ENCODE assay signal across 22 cellular contexts in genomic region chr7:106305732-106306131, GRCh38. TPM values are rescaled to one million over a fixed set of nuclear protein-coding genes. Genes with fewer than 3 reads are reported as not detected.
DNase-seq lines count a peak whose midpoint lies in the region; FAIRE-seq and TF ChIP-seq lines count a peak whose summit lies in the region.
"Had no signal": no experiment of that assay in that cellular context is flagged by ENCODE, and none has a peak within 500 bp of the region (broad histone marks: within the 10 kb centered on the region; RNA-seq: fewer than 3 reads in every experiment).

No MANE protein-coding gene starts in this region.

- H3K14ac ChIP-seq in H9 (ENCODE audit: insufficient read depth, low read length) (no peak overlapping the region), H1 (ENCODE audit: insufficient read length) (no peak overlapping the region), neuronal stem cell (ENCODE audit: low read length) (no peak overlapping the region)

- H3K23ac ChIP-seq in H9 (ENCODE audit: insufficient read length, low read depth, low read length) (no peak overlapping the region), H1 (ENCODE audit: insufficient read length) (no peak overlapping the region), neuronal stem cell (ENCODE audit: low read depth, low read length, poor library complexity) (no peak overlapping the region)

- peaks cover 6% of the 10 kb centered on the region for H3K27me3 Mint-ChIP-seq in H9 (ENCODE audit: low read depth)

- H3K4me1 ChIP-seq in H9 (ENCODE audit: insufficient read depth, low read length) (peaks cover 8% of the 10 kb centered on the region; the same call in 1 of the 2 replicates), H1 (replicated peaks in 1 of 4; ENCODE audit: control insufficient read depth in 3 of 4, insufficient read depth in 4 of 4, low read length in 3 of 4) (0 out of 7 replicates have a peak, but pooled peaks cover 0 to 4% (median 0%) of the 10 kb centered on the region in 4 experiments), keratinocyte (ENCODE audit: control insufficient read depth, extremely low read depth, insufficient read depth, low read length) (peaks cover 7% of the 10 kb centered on the region), neuronal stem cell (ENCODE audit: control insufficient read depth in 2 of 2, insufficient read depth in 1 of 2, low read depth in 1 of 2, low read length in 2 of 2) (peaks cover 0 to 2% of the 10 kb centered on the region in 2 donors)
- H3K4me1 ChIP-seq: BE2C, HAP-1 had no signal

- H2BK120ac ChIP-seq in H9 (ENCODE audit: low read depth, low read length, poor library complexity, severe bottlenecking) (no peak overlapping the region), H1 (replicated peaks; ENCODE audit: low read depth, low read length) (no peak overlapping the region), neuronal stem cell (ENCODE audit: low read depth, low read length) (no peak overlapping the region)

- no peak overlapping the region for H2BK5ac ChIP-seq in H9 (ENCODE audit: insufficient read length, low read length)
- H2BK5ac ChIP-seq in H1 (ENCODE audit: low read depth, low read length): peak overlapping the region; percentile 55; the same call in 1 of the 2 replicates
- H2BK5ac ChIP-seq in neuronal stem cell (ENCODE audit: low read length): no peak overlapping the region

- H4K91ac ChIP-seq in H9 (ENCODE audit: insufficient read length, low read depth, low read length): no peak overlapping the region
- no peak overlapping the region for H4K91ac ChIP-seq in H1 (replicated peaks; ENCODE audit: insufficient read length, low read length)
- H4K91ac ChIP-seq in neuronal stem cell (ENCODE audit: low read depth, low read length, poor library complexity): no peak overlapping the region

- no peak overlapping the region for H2BK15ac ChIP-seq in H9 (ENCODE audit: low read depth, low read length)
- H2BK15ac ChIP-seq in H1 (ENCODE audit: low read length): no peak overlapping the region; the same call in 1 of the 2 replicates
- H2BK15ac ChIP-seq in neuronal stem cell (ENCODE audit: low read length): no peak overlapping the region

- FAIRE-seq in H1 (lab: Jason Lieb, UNC) (no peak), keratinocyte (lab: Jason Lieb, UNC) (no peak)
- FAIRE-seq: A204.1, GM12878, GM19239 had no signal

- no peak overlapping the region for H3T11ph ChIP-seq in H9 (ENCODE audit: low read length)

- H3K79me1 ChIP-seq in H9 (ENCODE audit: insufficient read depth, low read depth, low read length, poor library complexity, severe bottlenecking) (no peaks in the 10 kb centered on the region), H1 (ENCODE audit: low read depth, low read length) (no peaks in the 10 kb centered on the region), neuronal stem cell (ENCODE audit: low read depth, low read length) (no peaks in the 10 kb centered on the region)

- no peak overlapping the region for H3K4me3 ChIP-seq in H1 (ENCODE audit: extremely low read depth in 1 of 4, insufficient read depth in 2 of 4, low read depth in 3 of 4, low read length in 4 of 4)
- H3K4me3 ChIP-seq in keratinocyte (ENCODE audit: control insufficient read depth in 2 of 3, extremely low read depth in 1 of 3, insufficient read depth in 2 of 3, low read depth in 1 of 3, low read length in 3 of 3): no peak overlapping the region
- no peak overlapping the region for H3K4me3 ChIP-seq in neuronal stem cell (ENCODE audit: low read length in 2 of 2)
- H3K4me3 ChIP-seq: GM12878, HAP-1 had no signal

- DNase-seq in H9 (no peak), H1 (ENCODE audit: low read depth in 1 of 2, low spot score in 2 of 2) (no peak), keratinocyte (ENCODE audit: low read depth, low spot score) (no peak), neuronal stem cell (ENCODE audit: low spot score) (no peak), NCI-H2227 treated with DMSO at 0.1 percent for 48 hours (lab: John Stamatoyannopoulos, UW) (no peak), SIG-M5 (lab: John Stamatoyannopoulos, UW) (no peak)
- DNase-seq in activated CD8-positive, alpha-beta memory T cell treated with anti-CD3 and anti-CD28 coated beads, Interleukin-2, amount 50 U/mL, for 48 hours: no peak
- DNase-seq: ACHN; BE2C; C1 segment of cervical spinal cord; CD4-positive, CD25-positive, alpha-beta regulatory T cell; CD8-positive, alpha-beta memory T cell; COR-L47; DMS 273 treated with DMSO at 0.1 percent for 48 hours; DMS53; DND-41; EL; GOT3 had no signal

- H3K4me2 ChIP-seq in H9 (ENCODE audit: insufficient read depth, insufficient read length, low read length) (no peak overlapping the region), H1 (ENCODE audit: insufficient read depth in 1 of 2, low read depth in 2 of 2, low read length in 2 of 2) (no peak overlapping the region), keratinocyte (ENCODE audit: control insufficient read depth, extremely low read depth, insufficient read depth, low read depth, low read length) (peak overlapping the region; percentile 24), neuronal stem cell (ENCODE audit: insufficient read depth, low read length, poor library complexity, severe bottlenecking) (no peak overlapping the region)

- H3K9me1 ChIP-seq in keratinocyte (ENCODE audit: control insufficient read depth, extremely low read depth, insufficient read depth, low read length): no peaks in the 10 kb centered on the region

- no peak overlapping the region for H3K9ac ChIP-seq in H9 (ENCODE audit: extremely low read depth, insufficient read length, low read length)
- H3K9ac ChIP-seq in H1 (replicated peaks in 1 of 4; ENCODE audit: extremely low read depth in 1 of 4, low read depth in 3 of 4, low read length in 3 of 4): no peak overlapping the region
- H3K9ac ChIP-seq in keratinocyte (ENCODE audit: control insufficient read depth, extremely low read depth, insufficient read depth, low read length): no peak overlapping the region
- H3K9ac ChIP-seq in neuronal stem cell (ENCODE audit: low read depth, low read length, poor library complexity): no peak overlapping the region

- peaks cover 0 to 1% (median 0%) of the 10 kb centered on the region in 3 experiments; a peak in 1 of 7 replicates for H3K36me3 Mint-ChIP-seq in H9 (ENCODE audit: insufficient read depth in 1 of 3, low read depth in 3 of 3)
- H3K36me3 Mint-ChIP-seq: CD4-positive, CD25-positive, alpha-beta regulatory T cell had no signal

- H3K4me3 Mint-ChIP-seq in H9: no peak overlapping the region
- H3K4me3 Mint-ChIP-seq: CD4-positive, CD25-positive, alpha-beta regulatory T cell; CD8-positive, alpha-beta memory T cell had no signal

- H3K4me1 Mint-ChIP-seq in H9: peaks cover 5 to 9% of the 10 kb centered on the region in 2 experiments
- H3K4me1 Mint-ChIP-seq: CD4-positive, CD25-positive, alpha-beta regulatory T cell; CD8-positive, alpha-beta memory T cell had no signal

- H2BK20ac ChIP-seq in H9 (ENCODE audit: low read depth, low read length, poor library complexity, severe bottlenecking) (no peak overlapping the region), H1 (ENCODE audit: low read length) (0 out of 2 replicates have a peak overlapping the region, but pooled peaks have one; percentile 72)

- peak overlapping the region; percentile 15 for H2AFZ ChIP-seq in H9 (ENCODE audit: low read length)
- H2AFZ ChIP-seq in H1 (ENCODE audit: low read length): peak overlapping the region; percentile 60
- peak overlapping the region; percentile 62 for H2AFZ ChIP-seq in keratinocyte (ENCODE audit: control insufficient read depth, low read length)
- H2AFZ ChIP-seq in neuronal stem cell (ENCODE audit: low read length): peak overlapping the region; percentile 39

- H4K5ac ChIP-seq in H9 (ENCODE audit: insufficient read length, low read depth, low read length): no peak overlapping the region
- no peak overlapping the region for H4K5ac ChIP-seq in H1 (ENCODE audit: insufficient read length, low read depth, low read length)

- no peak for TF ChIP-seq RAD21 in H1 (IDR thresholded peaks at IDR 0.05 in 1 of 2, conservative IDR thresholded peaks at IDR 0.05 in 1 of 2; ENCODE audit: low read depth in 2 of 2, low read length in 2 of 2)

- TF ChIP-seq POLR2A in H1 (IDR thresholded peaks at IDR 0.05; ENCODE audit: control extremely low read depth in 1 of 2, low read depth in 2 of 2, low read length in 2 of 2): no peak

- H3K9me3 ChIP-seq in H9 (ENCODE audit: control insufficient read depth, low read depth, low read length): no peaks in the 10 kb centered on the region
- no peaks in the 10 kb centered on the region for H3K9me3 ChIP-seq in H1 (ENCODE audit: insufficient read depth in 2 of 2, low read depth in 1 of 2, low read length in 1 of 2)
- no peaks in the 10 kb centered on the region for H3K9me3 ChIP-seq in keratinocyte (ENCODE audit: control insufficient read depth, low read depth, low read length)
- no peaks in the 10 kb centered on the region for H3K9me3 ChIP-seq in neuronal stem cell (replicated peaks in 1 of 2; ENCODE audit: control insufficient read depth in 2 of 2, insufficient read depth in 1 of 2, low read depth in 1 of 2, low read length in 2 of 2)
- H3K9me3 ChIP-seq: BE2C, HAP-1 had no signal

- peak overlapping the region in 1 of 3 experiments; percentile 34; a peak in 2 of 7 replicates for H3K27ac Mint-ChIP-seq in H9
- H3K27ac Mint-ChIP-seq: CD4-positive, CD25-positive, alpha-beta regulatory T cell; CD8-positive, alpha-beta memory T cell had no signal

- TF ChIP-seq CTCF in H9 (conservative IDR thresholded peaks at IDR 0.05) (no peak), H1 (IDR thresholded peaks at IDR 0.05; ENCODE audit: control extremely low read depth in 1 of 3, insufficient read depth in 1 of 3, low read depth in 1 of 3, low read length in 3 of 3) (no peak), keratinocyte (optimal IDR thresholded peaks at IDR 0.05 in 1 of 3, IDR thresholded peaks at IDR 0.05 in 1 of 3, conservative IDR thresholded peaks at IDR 0.05 in 1 of 3; ENCODE audit: extremely low read depth in 1 of 3, insufficient read depth in 2 of 3, low read length in 3 of 3) (no peak)

- H4K20me1 ChIP-seq in H9 (ENCODE audit: control insufficient read depth, insufficient read depth, insufficient read length) (no peaks in the 10 kb centered on the region), H1 (replicated peaks in 1 of 2; ENCODE audit: control insufficient read depth in 1 of 2, insufficient read depth in 2 of 2, low read length in 2 of 2) (no peaks in the 10 kb centered on the region), keratinocyte (ENCODE audit: control insufficient read depth, extremely low read depth, insufficient read depth, low read length) (no peaks in the 10 kb centered on the region)

- H2BK12ac ChIP-seq in H9 (ENCODE audit: insufficient read length, low read depth, low read length) (no peak overlapping the region), H1 (ENCODE audit: low read depth, low read length) (0 out of 2 replicates have a peak overlapping the region, but pooled peaks have one; percentile 46), neuronal stem cell (ENCODE audit: low read length) (no peak overlapping the region)

- H2AK5ac ChIP-seq in H9 (ENCODE audit: insufficient read length, low read length) (no peak overlapping the region), H1 (ENCODE audit: low read depth, low read length) (no peak overlapping the region), neuronal stem cell (ENCODE audit: low read depth, low read length) (no peak overlapping the region)

- CTCF ChIA-PET in H1 (lab: Charles Lee; ENCODE audit: partially characterized antibody): no interaction called here

- H3K36me3 ChIP-seq in H1 (ENCODE audit: control insufficient read depth in 2 of 4, insufficient read depth in 4 of 4, low read length in 3 of 4) (no peaks in the 10 kb centered on the region), keratinocyte (ENCODE audit: control insufficient read depth in 2 of 2, extremely low read depth in 1 of 2, insufficient read depth in 2 of 2, low read length in 2 of 2) (no peaks in the 10 kb centered on the region), neuronal stem cell (replicated peaks in 1 of 2; ENCODE audit: control insufficient read depth in 2 of 2, insufficient read depth in 2 of 2, low read length in 2 of 2) (no peaks in the 10 kb centered on the region)
- H3K36me3 ChIP-seq: BE2C, HAP-1 had no signal

- peaks cover 14 to 24% of the 10 kb centered on the region in 2 experiments for H3K9me3 Mint-ChIP-seq in H9

- H3K79me2 ChIP-seq in H9 (ENCODE audit: insufficient read depth, low read length) (no peaks in the 10 kb centered on the region), H1 (ENCODE audit: control insufficient read depth in 1 of 2, insufficient read depth in 2 of 2, low read length in 2 of 2) (no peaks in the 10 kb centered on the region), keratinocyte (ENCODE audit: control insufficient read depth, insufficient read depth, low read length) (no peaks in the 10 kb centered on the region)

- POLR2A ChIA-PET in H1 (lab: Charles Lee; ENCODE audit: partially characterized antibody): no interaction called here

- H3K27ac ChIP-seq in H9 (ENCODE audit: insufficient read length, low read depth, low read length) (no peak overlapping the region), H1 (ENCODE audit: low read depth, low read length) (no peak overlapping the region), keratinocyte (ENCODE audit: control insufficient read depth, insufficient read depth, low read length) (no peak overlapping the region), neuronal stem cell (replicated peaks; ENCODE audit: low read length) (no peak overlapping the region)

- H3K56ac ChIP-seq in H9 (ENCODE audit: insufficient read length, low read depth, low read length) (no peak overlapping the region), H1 (replicated peaks; ENCODE audit: insufficient read length, low read depth, low read length) (no peak overlapping the region)

- H3K27me3 ChIP-seq in H9 (ENCODE audit: insufficient read depth, low read length) (no peaks in the 10 kb centered on the region), H1 (replicated peaks in 1 of 4; ENCODE audit: control insufficient read depth in 3 of 4, extremely low read depth in 1 of 4, insufficient read depth in 3 of 4, low read length in 3 of 4) (no peaks in the 10 kb centered on the region), keratinocyte (ENCODE audit: control insufficient read depth, extremely low read depth, insufficient read depth, low read length) (no peaks in the 10 kb centered on the region), neuronal stem cell (ENCODE audit: control insufficient read depth in 3 of 3, insufficient read depth in 3 of 3, low read depth in 1 of 3, low read length in 3 of 3) (peaks cover 0 to 5% (median 0%) of the 10 kb centered on the region in 3 experiments)
- H3K27me3 ChIP-seq: BE2C had no signal

- no CpG with 5 or more reads among the region's 3 CpGs for WGBS in H9 (ENCODE audit: extremely low coverage, insufficient read length, low lambda C conversion rate)
- WGBS in H1 (ENCODE audit: extremely low coverage in 1 of 2, insufficient coverage in 1 of 2, insufficient read length in 1 of 2, insufficient replicate concordance in 2 of 2, low coverage in 1 of 2, low lambda C conversion rate in 2 of 2, missing lambda C conversion rate in 1 of 2), 2 experiments: 72% methylated on average over 3 of the region's 3 CpGs; no CpG with 5 or more reads in 1 of the 2 experiments
- no CpG with 5 or more reads among the region's 3 CpGs for WGBS in neuronal stem cell (ENCODE audit: extremely low coverage in 2 of 2, insufficient read length in 2 of 2, insufficient replicate concordance in 1 of 2), 2 donors

- H3K4ac ChIP-seq in H9 (ENCODE audit: low read depth, low read length): no peak overlapping the region
- H3K4ac ChIP-seq in H1 (replicated peaks; ENCODE audit: insufficient read length, low read depth, low read length): no peak overlapping the region
- no peak overlapping the region for H3K4ac ChIP-seq in neuronal stem cell (ENCODE audit: low read length)

- no peak overlapping the region for H3K18ac ChIP-seq in H9 (ENCODE audit: insufficient read length, low read depth, low read length)
- H3K18ac ChIP-seq in H1 (ENCODE audit: extremely low read depth, low read length): no peak overlapping the region
- H3K18ac ChIP-seq in neuronal stem cell (ENCODE audit: low read length): no peak overlapping the region

- no peaks in the 10 kb centered on the region for H3K23me2 ChIP-seq in H9 (ENCODE audit: insufficient read length, low read depth, low read length, poor library complexity, severe bottlenecking)
- no peaks in the 10 kb centered on the region for H3K23me2 ChIP-seq in H1 (ENCODE audit: low read depth, low read length)

- dilution Hi-C loops in keratinocyte (cut with MboI; ENCODE audit: extremely low pct_ligation_motif_present, low sequenced_read_pairs): no loop called here

- TF ChIP-seq EP300 in H1 (IDR thresholded peaks at IDR 0.05; ENCODE audit: borderline replicate concordance in 1 of 2, low read depth in 2 of 2, low read length in 2 of 2): no peak

- H4K8ac ChIP-seq in H9 (replicated peaks; ENCODE audit: insufficient read length, low read depth, low read length) (no peak overlapping the region), H1 (ENCODE audit: extremely low read depth, insufficient read depth, low read length) (no peak overlapping the region), neuronal stem cell (ENCODE audit: low read depth, low read length) (no peak overlapping the region)

RNA-seq across cellular contexts. Expression of gene NAMPT, which starts 20.9 kb away (rescaled TPM):
- 77.3 and 83.5 TPM in 2 replicates for total RNA-seq in H9 (2021)
- 95.9 and 103 TPM in 2 replicates for total RNA-seq in H1 (2021; fragmentation: NEBNext Ultra II Directional; extraction: Animal tissue kit (Norgen Biotek cat#: 25700))
- polyA plus RNA-seq in H1 (2011; rRNA removed) (10.8 and 15.4 TPM in 2 replicates), keratinocyte (59.3 to 94.2 TPM (median 71.7 TPM) in 3 replicates)
- polyA plus RNA-seq in H1 (2011; cell fraction: cytosol; rRNA removed): 19.2 TPM
- polyA plus RNA-seq in H1 (2011; cell fraction: nucleus; rRNA removed): 10.5 TPM
- 26.9 to 57.4 TPM (median 36.3 TPM) in 4 replicates for polyA plus RNA-seq in H1 (2012, experiment 1 of 2)
- 3.5 TPM for polyA plus RNA-seq in H1 (2012, experiment 2 of 2)
- polyA plus RNA-seq in H1 (2013, experiment 1 of 2): 35.7 TPM
- polyA plus RNA-seq in H1 (2013, experiment 2 of 2): 36.8 TPM
- polyA minus RNA-seq in H1 (2011; rRNA and poly(A)+ RNA removed): 20.6 and 32.4 TPM in 2 replicates
- polyA minus RNA-seq in H1 (2011; cell fraction: cytosol; rRNA and poly(A)+ RNA removed): 33.0 TPM
- 66.2 TPM for polyA minus RNA-seq in H1 (2011; cell fraction: nucleus; rRNA and poly(A)+ RNA removed)
- 149 TPM for polyA plus RNA-seq in keratinocyte (2011; ENCODE audit: low read depth)
- polyA plus RNA-seq in keratinocyte (2011; cell fraction: cytosol; rRNA removed): 34.6 and 79.9 TPM in 2 replicates
- 49.2 and 66.6 TPM in 2 replicates for polyA plus RNA-seq in keratinocyte (2011; cell fraction: nucleus; rRNA removed)
- 94.5 and 137 TPM in 2 replicates for polyA plus RNA-seq in keratinocyte (2012; ENCODE audit: low replicate concordance)
- polyA minus RNA-seq in keratinocyte: 9.7 to 80.6 TPM (median 44.1 TPM) in 3 replicates
- 95.9 TPM for polyA minus RNA-seq in keratinocyte (2011; cell fraction: cytosol; rRNA and poly(A)+ RNA removed)
- 71.0 and 136 TPM in 2 replicates for polyA minus RNA-seq in keratinocyte (2011; cell fraction: nucleus; rRNA and poly(A)+ RNA removed)
- polyA plus RNA-seq in neuronal stem cell (2013, experiment 1 of 2): 33.7 TPM
- polyA plus RNA-seq in neuronal stem cell (2013, experiment 2 of 2): 38.1 TPM
